Comparison of ENCODE assay signal across 8 cellular contexts in the genomic region with DNA sequence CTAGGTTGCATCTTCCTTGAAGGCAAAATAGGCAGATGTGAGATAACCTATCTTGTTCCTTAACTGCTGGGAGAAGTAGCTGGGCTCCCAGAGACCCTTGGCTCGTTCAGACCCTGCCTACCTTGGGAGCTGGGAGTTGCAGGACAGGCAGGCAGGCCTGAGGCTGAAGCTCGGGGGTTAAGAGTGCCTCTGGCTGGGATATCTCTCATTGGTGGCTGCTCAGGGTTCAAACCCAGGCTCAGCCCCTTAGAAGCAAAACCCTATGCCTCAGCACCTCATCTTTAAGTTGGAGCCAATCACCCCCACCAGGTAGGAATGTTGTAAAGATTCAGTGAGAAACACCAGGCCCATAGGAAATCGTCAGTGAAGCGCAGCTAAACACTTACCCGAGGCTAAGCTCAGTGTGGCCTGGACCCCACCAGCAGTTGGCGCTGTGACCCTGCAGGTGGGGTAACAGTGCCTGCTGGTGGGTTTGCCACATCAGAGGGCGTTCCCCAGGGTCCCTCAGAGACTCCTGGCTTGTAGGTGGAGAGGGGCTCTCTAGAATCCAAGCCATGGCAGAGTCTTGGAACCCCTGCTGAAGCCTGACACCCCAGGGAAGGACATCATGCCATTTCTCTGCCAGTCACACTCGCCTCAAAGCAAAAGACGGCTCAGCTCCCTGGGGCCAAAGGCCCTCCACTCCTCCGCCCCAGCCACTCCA. TPM values are rescaled to one million over a fixed set of nuclear protein-coding genes. Genes with fewer than 3 reads are reported as not detected.
A peak's percentile ranks its signal among the peaks of the same experiment; 100 is the strongest.
DNase-seq lines count a peak whose midpoint lies in the region; ATAC-seq and TF ChIP-seq lines count a peak whose summit lies in the region.

No MANE protein-coding gene starts in this region.

- H3K27ac ChIP-seq in colonic mucosa, result no peak overlapping the region
- H3K27ac ChIP-seq in liver (ENCODE audit: low read depth in 1 of 2, low read length in 2 of 2), result no peak overlapping the region

- intact Hi-C loops in colonic mucosa (cut with DNase I), result no loop called here

- 50% methylated on average over 10 of the region's 10 CpGs for WGBS in liver

- H3K9me3 ChIP-seq in colonic mucosa (no peaks in the 10 kb centered on the region), liver (ENCODE audit: control insufficient read depth in 4 of 4, low read length in 3 of 4) (no peaks in the 10 kb centered on the region)

- H3K4me3 ChIP-seq in colonic mucosa (no peak overlapping the region), liver (ENCODE audit: low read depth in 1 of 3, low read length in 3 of 3) (no peak overlapping the region)

- TF ChIP-seq RAD21 in liver (IDR thresholded peaks at IDR 0.05), result peak; percentile 95 to 98

- H3K36me3 ChIP-seq in colonic mucosa, result no peaks in the 10 kb centered on the region
- H3K36me3 ChIP-seq in liver (ENCODE audit: control insufficient read depth in 4 of 4, insufficient read depth in 3 of 4, low read depth in 1 of 4, low read length in 3 of 4), result no peaks in the 10 kb centered on the region

- H3K4me1 ChIP-seq in colonic mucosa, result no peaks in the 10 kb centered on the region
- no peaks in the 10 kb centered on the region for H3K4me1 ChIP-seq in liver (ENCODE audit: control insufficient read depth in 4 of 4, insufficient read depth in 4 of 4, low read length in 3 of 4)

- peak; percentile 76 for DNase-seq in ELR (ENCODE audit: low read depth)
- DNase-seq in H4 (ENCODE audit: low spot score), result peak; percentile 33
- DNase-seq in NCI-H1105 (lab: John Stamatoyannopoulos, UW), result peak; percentile 2
- DNase-seq in activated CD4-positive, alpha-beta T cell treated with anti-CD3 and anti-CD28 coated beads for 4 hours, result peak; percentile 55 to 58
- DNase-seq in colonic mucosa, result no peak
- peak; percentile 32 to 44 (median 35) for DNase-seq in stimulated activated CD4-positive, alpha-beta T cell treated with anti-CD3 and anti-CD28 coated beads, TNF-alpha, amount 100 ng/mL, for 4 hours (ENCODE audit: low read depth in 3 of 3)

- H3K27me3 ChIP-seq in colonic mucosa (no peaks in the 10 kb centered on the region), liver (ENCODE audit: control insufficient read depth in 4 of 4, insufficient read depth in 4 of 4, low read length in 3 of 4) (no peaks in the 10 kb centered on the region)

- TF ChIP-seq CTCF in colonic mucosa (IDR thresholded peaks at IDR 0.05) (peak; percentile 56), liver (IDR thresholded peaks at IDR 0.05; ENCODE audit: low read depth, low read length, missing input control) (peak; percentile 92)

- no peak overlapping the region for H3K9ac ChIP-seq in colonic mucosa (ENCODE audit: low read depth in 2 of 2, low read length in 2 of 2)
- H3K9ac ChIP-seq in liver (ENCODE audit: low read depth in 1 of 2, low read length in 2 of 2), result no peak overlapping the region

- no peak for ATAC-seq in GM21390 (IDR thresholded peaks at IDR 0.05; ENCODE audit: unreplicated experiment)

TF ChIP-seq in liver, 16 proteins besides CTCF, POLR2A, EP300 and RAD21:
- TF ChIP-seq ZBTB33 (IDR thresholded peaks at IDR 0.05), result no peak
- TF ChIP-seq SP1 (IDR thresholded peaks at IDR 0.05), result no peak

RNA-seq across cellular contexts. Expression of gene GPR17, which starts 54.6 kb away (rescaled TPM):
- not detected in 2 replicates for total RNA-seq in H4 (2014; rRNA removed; shearing (Covaris generic))
- total RNA-seq in colonic mucosa (under 1 TPM; 0.16 to 0.20 TPM), liver (under 1 TPM in 1 of 2 donors, not detected in 1; 0.14 TPM)
- polyA plus RNA-seq in liver, result under 1 TPM; 0.03 to 0.07 TPM

RNA-seq across cellular contexts. Expression of gene MYO7B, which starts 55.9 kb away (rescaled TPM):
- total RNA-seq in H4 (2014; rRNA removed; shearing (Covaris generic)), result 0.48 TPM in 1 of 2 replicates, not detected in the other
- total RNA-seq in colonic mucosa (100 to 1,000 TPM; 159 to 218 TPM), liver (1 to 10 TPM in 1 of 2 donors, under 1 TPM in 1; 0.17 to 1.1 TPM)
- 1 to 10 TPM in 1 of 2 donors, under 1 TPM in 1; 0.15 to 1.1 TPM for polyA plus RNA-seq in liver

Comparison
In these comparisons a context has a peak if more than half of its experiments do, and no peak if none do; other contexts are left out.
1. RNA of gene MYO7B, which starts 55.9 kb away (total RNA-seq): 159 to 218 TPM in colonic mucosa; 0.17 to 1.1 TPM in liver and 0.48 TPM in H4; every median in the first group is over 10 times any median in the second.